Comparison of ENCODE assay signal across 1 cellular context in genomic region chr19:46824887-46825730, GRCh38.
TF ChIP-seq lines count a peak whose summit lies in the region.

No MANE protein-coding gene starts in this region.

TF ChIP-seq in K562, 482 proteins besides CTCF, POLR2A, EP300 and RAD21 (continues in another document):
- no peak for TF ChIP-seq NBN (IDR thresholded peaks at IDR 0.05; ENCODE audit: low read depth)
- TF ChIP-seq, protein P1, sequence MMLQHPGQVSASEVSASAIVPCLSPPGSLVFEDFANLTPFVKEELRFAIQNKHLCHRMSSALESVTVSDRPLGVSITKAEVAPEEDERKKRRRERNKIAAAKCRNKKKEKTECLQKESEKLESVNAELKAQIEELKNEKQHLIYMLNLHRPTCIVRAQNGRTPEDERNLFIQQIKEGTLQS (IDR thresholded peaks at IDR 0.05), result peak; percentile 85
- TF ChIP-seq, protein P1 (CRISPR knock-in tag; conservative IDR thresholded peaks at IDR 0.05), result no peak
- TF ChIP-seq, protein P2, sequence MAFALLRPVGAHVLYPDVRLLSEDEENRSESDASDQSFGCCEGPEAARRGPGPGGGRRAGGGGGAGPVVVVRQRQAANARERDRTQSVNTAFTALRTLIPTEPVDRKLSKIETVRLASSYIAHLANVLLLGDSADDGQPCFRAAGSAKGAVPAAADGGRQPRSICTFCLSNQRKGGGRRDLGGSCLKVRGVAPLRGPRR (CRISPR knock-in tag; IDR thresholded peaks at IDR 0.05), result no peak
- TF ChIP-seq RB1 (IDR thresholded peaks at IDR 0.05; ENCODE audit: low read depth), result no peak
- TF ChIP-seq ZNF133 (CRISPR knock-in tag; IDR thresholded peaks at IDR 0.05), result no peak
- TF ChIP-seq CLOCK (CRISPR knock-in tag; IDR thresholded peaks at IDR 0.05; ENCODE audit: borderline replicate concordance), result no peak
- no peak for TF ChIP-seq SMC3 (conservative IDR thresholded peaks at IDR 0.05; ENCODE audit: insufficient read depth, low read depth, low read length)
- TF ChIP-seq SIRT6 (IDR thresholded peaks at IDR 0.05; ENCODE audit: low read depth, low read length), result no peak
- TF ChIP-seq STAT5B (CRISPR knock-in tag; IDR thresholded peaks at IDR 0.05), result no peak
- no peak for TF ChIP-seq ZNF589 (CRISPR knock-in tag; IDR thresholded peaks at IDR 0.05; ENCODE audit: low read depth)
- TF ChIP-seq, protein P3, sequence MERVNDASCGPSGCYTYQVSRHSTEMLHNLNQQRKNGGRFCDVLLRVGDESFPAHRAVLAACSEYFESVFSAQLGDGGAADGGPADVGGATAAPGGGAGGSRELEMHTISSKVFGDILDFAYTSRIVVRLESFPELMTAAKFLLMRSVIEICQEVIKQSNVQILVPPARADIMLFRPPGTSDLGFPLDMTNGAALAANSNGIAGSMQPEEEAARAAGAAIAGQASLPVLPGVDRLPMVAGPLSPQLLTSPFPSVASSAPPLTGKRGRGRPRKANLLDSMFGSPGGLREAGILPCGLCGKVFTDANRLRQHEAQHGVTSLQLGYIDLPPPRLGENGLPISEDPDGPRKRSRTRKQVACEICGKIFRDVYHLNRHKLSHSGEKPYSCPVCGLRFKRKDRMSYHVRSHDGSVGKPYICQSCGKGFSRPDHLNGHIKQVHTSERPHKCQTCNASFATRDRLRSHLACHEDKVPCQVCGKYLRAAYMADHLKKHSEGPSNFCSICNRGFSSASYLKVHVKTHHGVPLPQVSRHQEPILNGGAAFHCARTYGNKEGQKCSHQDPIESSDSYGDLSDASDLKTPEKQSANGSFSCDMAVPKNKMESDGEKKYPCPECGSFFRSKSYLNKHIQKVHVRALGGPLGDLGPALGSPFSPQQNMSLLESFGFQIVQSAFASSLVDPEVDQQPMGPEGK (CRISPR knock-in tag; IDR thresholded peaks at IDR 0.05; ENCODE audit: borderline replicate concordance), result no peak
- TF ChIP-seq, protein P4, sequence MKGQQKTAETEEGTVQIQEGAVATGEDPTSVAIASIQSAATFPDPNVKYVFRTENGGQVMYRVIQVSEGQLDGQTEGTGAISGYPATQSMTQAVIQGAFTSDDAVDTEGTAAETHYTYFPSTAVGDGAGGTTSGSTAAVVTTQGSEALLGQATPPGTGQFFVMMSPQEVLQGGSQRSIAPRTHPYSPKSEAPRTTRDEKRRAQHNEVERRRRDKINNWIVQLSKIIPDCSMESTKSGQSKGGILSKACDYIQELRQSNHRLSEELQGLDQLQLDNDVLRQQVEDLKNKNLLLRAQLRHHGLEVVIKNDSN (CRISPR knock-in tag; IDR thresholded peaks at IDR 0.05), result no peak
- TF ChIP-seq NR2C2 (CRISPR knock-in tag; IDR thresholded peaks at IDR 0.05), result no peak
- no peak for TF ChIP-seq NR2C2 (tag; IDR thresholded peaks at IDR 0.05)
- peak; percentile 46; the same call in 1 of the 2 replicates for TF ChIP-seq CEBPB (tag; IDR thresholded peaks at IDR 0.05)
- TF ChIP-seq RFX5 (IDR thresholded peaks at IDR 0.05; ENCODE audit: low read depth, low read length), result no peak
- TF ChIP-seq NR1H2 (CRISPR knock-in tag; IDR thresholded peaks at IDR 0.05), result no peak
- TF ChIP-seq C11orf30 (IDR thresholded peaks at IDR 0.05; ENCODE audit: low read depth), result no peak
- TF ChIP-seq JUN (IDR thresholded peaks at IDR 0.05; ENCODE audit: borderline replicate concordance, low read depth, low read length), result no peak
- no peak for TF ChIP-seq JUN (CRISPR knock-in tag; IDR thresholded peaks at IDR 0.05; ENCODE audit: borderline replicate concordance)
- TF ChIP-seq CSDE1 (IDR thresholded peaks at IDR 0.05), result no peak
- TF ChIP-seq, protein P5, sequence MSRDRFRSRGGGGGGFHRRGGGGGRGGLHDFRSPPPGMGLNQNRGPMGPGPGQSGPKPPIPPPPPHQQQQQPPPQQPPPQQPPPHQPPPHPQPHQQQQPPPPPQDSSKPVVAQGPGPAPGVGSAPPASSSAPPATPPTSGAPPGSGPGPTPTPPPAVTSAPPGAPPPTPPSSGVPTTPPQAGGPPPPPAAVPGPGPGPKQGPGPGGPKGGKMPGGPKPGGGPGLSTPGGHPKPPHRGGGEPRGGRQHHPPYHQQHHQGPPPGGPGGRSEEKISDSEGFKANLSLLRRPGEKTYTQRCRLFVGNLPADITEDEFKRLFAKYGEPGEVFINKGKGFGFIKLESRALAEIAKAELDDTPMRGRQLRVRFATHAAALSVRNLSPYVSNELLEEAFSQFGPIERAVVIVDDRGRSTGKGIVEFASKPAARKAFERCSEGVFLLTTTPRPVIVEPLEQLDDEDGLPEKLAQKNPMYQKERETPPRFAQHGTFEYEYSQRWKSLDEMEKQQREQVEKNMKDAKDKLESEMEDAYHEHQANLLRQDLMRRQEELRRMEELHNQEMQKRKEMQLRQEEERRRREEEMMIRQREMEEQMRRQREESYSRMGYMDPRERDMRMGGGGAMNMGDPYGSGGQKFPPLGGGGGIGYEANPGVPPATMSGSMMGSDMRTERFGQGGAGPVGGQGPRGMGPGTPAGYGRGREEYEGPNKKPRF (IDR thresholded peaks at IDR 0.05; ENCODE audit: low read depth, low read length), result no peak
- TF ChIP-seq ZNF212 (CRISPR knock-in tag; IDR thresholded peaks at IDR 0.05), result no peak
- no peak for TF ChIP-seq NCOA1 (IDR thresholded peaks at IDR 0.05; ENCODE audit: low read depth)
- no peak for TF ChIP-seq MYC (IDR thresholded peaks at IDR 0.05; ENCODE audit: low read depth, low read length)
- TF ChIP-seq MYC (CRISPR knock-in tag; IDR thresholded peaks at IDR 0.05; ENCODE audit: borderline replicate concordance, low read depth), result no peak
- TF ChIP-seq SMARCB1 (IDR thresholded peaks at IDR 0.05; ENCODE audit: insufficient read length, low read depth), result no peak
- TF ChIP-seq TRIM28 (IDR thresholded peaks at IDR 0.05), result 0 out of 2 replicates have a peak, but pooled peaks have one; percentile 26
- TF ChIP-seq RAD51 (IDR thresholded peaks at IDR 0.05; ENCODE audit: borderline replicate concordance, low read depth), result no peak
- TF ChIP-seq, protein P6, sequence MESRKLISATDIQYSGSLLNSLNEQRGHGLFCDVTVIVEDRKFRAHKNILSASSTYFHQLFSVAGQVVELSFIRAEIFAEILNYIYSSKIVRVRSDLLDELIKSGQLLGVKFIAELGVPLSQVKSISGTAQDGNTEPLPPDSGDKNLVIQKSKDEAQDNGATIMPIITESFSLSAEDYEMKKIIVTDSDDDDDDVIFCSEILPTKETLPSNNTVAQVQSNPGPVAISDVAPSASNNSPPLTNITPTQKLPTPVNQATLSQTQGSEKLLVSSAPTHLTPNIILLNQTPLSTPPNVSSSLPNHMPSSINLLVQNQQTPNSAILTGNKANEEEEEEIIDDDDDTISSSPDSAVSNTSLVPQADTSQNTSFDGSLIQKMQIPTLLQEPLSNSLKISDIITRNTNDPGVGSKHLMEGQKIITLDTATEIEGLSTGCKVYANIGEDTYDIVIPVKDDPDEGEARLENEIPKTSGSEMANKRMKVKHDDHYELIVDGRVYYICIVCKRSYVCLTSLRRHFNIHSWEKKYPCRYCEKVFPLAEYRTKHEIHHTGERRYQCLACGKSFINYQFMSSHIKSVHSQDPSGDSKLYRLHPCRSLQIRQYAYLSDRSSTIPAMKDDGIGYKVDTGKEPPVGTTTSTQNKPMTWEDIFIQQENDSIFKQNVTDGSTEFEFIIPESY (CRISPR knock-in tag; IDR thresholded peaks at IDR 0.05), result peak; percentile 70
- no peak for TF ChIP-seq ZFP30 (CRISPR knock-in tag; IDR thresholded peaks at IDR 0.05; ENCODE audit: borderline replicate concordance)
- TF ChIP-seq MEF2A (IDR thresholded peaks at IDR 0.05; ENCODE audit: control insufficient read depth, low read depth, low read length), result no peak
- no peak for TF ChIP-seq MYBL2 (IDR thresholded peaks at IDR 0.05; ENCODE audit: low read depth)
- no peak for TF ChIP-seq MYBL2 (CRISPR knock-in tag; IDR thresholded peaks at IDR 0.05; ENCODE audit: borderline replicate concordance)
- TF ChIP-seq BHLHE40 (IDR thresholded peaks at IDR 0.05; ENCODE audit: low read length), result no peak
- TF ChIP-seq SETDB1 (IDR thresholded peaks at IDR 0.05; ENCODE audit: low read length), result no peak
- TF ChIP-seq, protein P7, sequence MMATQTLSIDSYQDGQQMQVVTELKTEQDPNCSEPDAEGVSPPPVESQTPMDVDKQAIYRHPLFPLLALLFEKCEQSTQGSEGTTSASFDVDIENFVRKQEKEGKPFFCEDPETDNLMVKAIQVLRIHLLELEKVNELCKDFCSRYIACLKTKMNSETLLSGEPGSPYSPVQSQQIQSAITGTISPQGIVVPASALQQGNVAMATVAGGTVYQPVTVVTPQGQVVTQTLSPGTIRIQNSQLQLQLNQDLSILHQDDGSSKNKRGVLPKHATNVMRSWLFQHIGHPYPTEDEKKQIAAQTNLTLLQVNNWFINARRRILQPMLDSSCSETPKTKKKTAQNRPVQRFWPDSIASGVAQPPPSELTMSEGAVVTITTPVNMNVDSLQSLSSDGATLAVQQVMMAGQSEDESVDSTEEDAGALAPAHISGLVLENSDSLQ (IDR thresholded peaks at IDR 0.05), result peak; percentile 31; the same call in 1 of the 2 replicates
- TF ChIP-seq NCOA2 (IDR thresholded peaks at IDR 0.05; ENCODE audit: partially characterized antibody in 2 of 2), result no peak
- TF ChIP-seq HMG20A (CRISPR knock-in tag; conservative IDR thresholded peaks at IDR 0.05), result no peak
- no peak for TF ChIP-seq MECOM (CRISPR knock-in tag; IDR thresholded peaks at IDR 0.05)
- TF ChIP-seq ZNF121 (CRISPR knock-in tag; conservative IDR thresholded peaks at IDR 0.05), result no peak
- no peak for TF ChIP-seq TBP (optimal IDR thresholded peaks at IDR 0.05; ENCODE audit: low read depth, low read length)
- TF ChIP-seq ZNF253 (CRISPR knock-in tag; conservative IDR thresholded peaks at IDR 0.05), result no peak
- peak; percentile 39; the same call in 1 of the 2 replicates for TF ChIP-seq CTBP1 (IDR thresholded peaks at IDR 0.05; ENCODE audit: borderline replicate concordance)
- no peak for TF ChIP-seq DLX4 (CRISPR knock-in tag; IDR thresholded peaks at IDR 0.05)
- peak; percentile 81 for TF ChIP-seq ZNF384 (IDR thresholded peaks at IDR 0.05; ENCODE audit: low read depth, low read length)
- TF ChIP-seq CC2D1A (IDR thresholded peaks at IDR 0.05), result 0 out of 2 replicates have a peak, but pooled peaks have one; percentile 26
- TF ChIP-seq TRIM24 (IDR thresholded peaks at IDR 0.05), result peak; percentile 7 to 29; a peak in 1 of 4 replicates
- TF ChIP-seq, protein P8, sequence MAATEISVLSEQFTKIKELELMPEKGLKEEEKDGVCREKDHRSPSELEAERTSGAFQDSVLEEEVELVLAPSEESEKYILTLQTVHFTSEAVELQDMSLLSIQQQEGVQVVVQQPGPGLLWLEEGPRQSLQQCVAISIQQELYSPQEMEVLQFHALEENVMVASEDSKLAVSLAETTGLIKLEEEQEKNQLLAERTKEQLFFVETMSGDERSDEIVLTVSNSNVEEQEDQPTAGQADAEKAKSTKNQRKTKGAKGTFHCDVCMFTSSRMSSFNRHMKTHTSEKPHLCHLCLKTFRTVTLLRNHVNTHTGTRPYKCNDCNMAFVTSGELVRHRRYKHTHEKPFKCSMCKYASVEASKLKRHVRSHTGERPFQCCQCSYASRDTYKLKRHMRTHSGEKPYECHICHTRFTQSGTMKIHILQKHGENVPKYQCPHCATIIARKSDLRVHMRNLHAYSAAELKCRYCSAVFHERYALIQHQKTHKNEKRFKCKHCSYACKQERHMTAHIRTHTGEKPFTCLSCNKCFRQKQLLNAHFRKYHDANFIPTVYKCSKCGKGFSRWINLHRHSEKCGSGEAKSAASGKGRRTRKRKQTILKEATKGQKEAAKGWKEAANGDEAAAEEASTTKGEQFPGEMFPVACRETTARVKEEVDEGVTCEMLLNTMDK (IDR thresholded peaks at IDR 0.05; ENCODE audit: borderline replicate concordance, insufficient read depth, low read depth, low read length, poor library complexity, severe bottlenecking), result no peak
- no peak for TF ChIP-seq MCM2 (IDR thresholded peaks at IDR 0.05; ENCODE audit: low read depth)
- TF ChIP-seq FOXO4 (CRISPR knock-in tag; IDR thresholded peaks at IDR 0.05), result no peak
- TF ChIP-seq FIP1L1 (IDR thresholded peaks at IDR 0.05; ENCODE audit: low read depth, low read length, poor library complexity, severe bottlenecking), result no peak
- TF ChIP-seq BRF1 (IDR thresholded peaks at IDR 0.05; ENCODE audit: borderline replicate concordance, extremely low read depth, insufficient read length), result no peak
- TF ChIP-seq ZNF124 (CRISPR knock-in tag; IDR thresholded peaks at IDR 0.05), result no peak
- no peak for TF ChIP-seq HDAC1 (IDR thresholded peaks at IDR 0.05)
- no peak for TF ChIP-seq COPS2 (conservative IDR thresholded peaks at IDR 0.05)
- TF ChIP-seq ZNF263 (CRISPR knock-in tag; IDR thresholded peaks at IDR 0.05; ENCODE audit: borderline replicate concordance), result no peak
- TF ChIP-seq TBL1XR1 (IDR thresholded peaks at IDR 0.05; ENCODE audit: low read length in 2 of 2), result no peak
